18 cellular contexts compared by ENCODE assay signal in genomic region chr3:58575986-58576652, GRCh38. TPM values are rescaled to one million over a fixed set of nuclear protein-coding genes. Genes with fewer than 3 reads are reported as not detected.
A peak's percentile ranks its signal among the peaks of the same experiment; 100 is the strongest.
DNase-seq lines count a peak whose midpoint lies in the region; ATAC-seq, FAIRE-seq and TF ChIP-seq lines count a peak whose summit lies in the region.
"Had no signal": no experiment of that assay in that cellular context is flagged by ENCODE, and none has a peak within 500 bp of the region (broad histone marks: within the 10 kb centered on the region; RNA-seq: fewer than 3 reads in every experiment).

No MANE protein-coding gene starts in this region.

- TF ChIP-seq POLR2A in HepG2 (IDR thresholded peaks at IDR 0.05; ENCODE audit: insufficient read depth in 1 of 2, low read depth in 2 of 2, low read length in 2 of 2) (no peak), esophagus squamous epithelium (IDR thresholded peaks at IDR 0.05) (no peak), prostate gland (IDR thresholded peaks at IDR 0.05) (no peak)

- H4K20me1 ChIP-seq in HepG2 (ENCODE audit: insufficient read depth, low read length): no peaks in the 10 kb centered on the region

- H3K4me3 ChIP-seq in liver (ENCODE audit: low read depth in 1 of 3, low read length in 3 of 3) (no peak overlapping the region), HepG2 (replicated peaks in 1 of 3; ENCODE audit: insufficient read depth in 1 of 3, low read depth in 2 of 3, low read length in 3 of 3) (no peak overlapping the region), esophagus squamous epithelium (peak overlapping the region; percentile 24 to 62 (median 47)), prostate gland (peak overlapping the region; percentile 29)
- H3K4me3 ChIP-seq: GM12878, smooth muscle cell had no signal

- H2AFZ ChIP-seq in HepG2 (ENCODE audit: low read length): no peak overlapping the region

- H3K9me3 ChIP-seq in liver (ENCODE audit: control insufficient read depth in 4 of 4, low read length in 3 of 4): no peaks in the 10 kb centered on the region
- H3K9me3 ChIP-seq in HepG2 (ENCODE audit: low read length): no peaks in the 10 kb centered on the region
- no peaks in the 10 kb centered on the region for H3K9me3 ChIP-seq in esophagus squamous epithelium
- no peaks in the 10 kb centered on the region for H3K9me3 ChIP-seq in prostate gland

- H3K36me3 Mint-ChIP-seq in activated CD4-positive, alpha-beta T cell treated with anti-CD3 and anti-CD28 coated beads, Interleukin-2, amount 10 ng/mL, durations not matched to agents 24 days and 14 days (ENCODE audit: low read depth): no peaks in the 10 kb centered on the region
- H3K36me3 Mint-ChIP-seq: naive thymus-derived CD4-positive, alpha-beta T cell had no signal

- H3K4me1 Mint-ChIP-seq in activated CD4-positive, alpha-beta T cell treated with anti-CD3 and anti-CD28 coated beads, Interleukin-2, amount 10 ng/mL, durations not matched to agents 24 days and 14 days: no peaks in the 10 kb centered on the region
- H3K4me1 Mint-ChIP-seq: naive thymus-derived CD4-positive, alpha-beta T cell had no signal

- in situ Hi-C loops in HepG2 (cut with HindIII; ENCODE audit: extremely low pct_ligation_motif_present, low pct_unique_long_range_greater_than_20kb): no loop called here

- no peaks in the 10 kb centered on the region for H3K9me3 Mint-ChIP-seq in activated CD4-positive, alpha-beta T cell treated with anti-CD3 and anti-CD28 coated beads, Interleukin-2, amount 10 ng/mL, durations not matched to agents 24 days and 14 days
- H3K9me3 Mint-ChIP-seq: activated CD8-positive, alpha-beta T cell treated with anti-CD3 and anti-CD28 coated beads for 36 hours; naive thymus-derived CD4-positive, alpha-beta T cell; T-helper 2 cell treated with Interferon-gamma antibody and Interleukin-4, amounts not matched to agents 5 μg/mL and 100 μg/mL, for 36 hours had no signal

- no peak overlapping the region for H3K27ac Mint-ChIP-seq in activated CD4-positive, alpha-beta T cell treated with anti-CD3 and anti-CD28 coated beads, Interleukin-2, amount 10 ng/mL, durations not matched to agents 24 days and 14 days
- H3K27ac Mint-ChIP-seq: activated CD8-positive, alpha-beta T cell treated with anti-CD3 and anti-CD28 coated beads for 36 hours; naive thymus-derived CD4-positive, alpha-beta T cell; T-helper 2 cell treated with Interferon-gamma antibody and Interleukin-4, amounts not matched to agents 5 μg/mL and 100 μg/mL, for 36 hours had no signal

- H3K27me3 Mint-ChIP-seq in activated CD4-positive, alpha-beta T cell treated with anti-CD3 and anti-CD28 coated beads, Interleukin-2, amount 10 ng/mL, durations not matched to agents 24 days and 14 days: peaks cover 13% of the 10 kb centered on the region
- H3K27me3 Mint-ChIP-seq: activated CD8-positive, alpha-beta T cell treated with anti-CD3 and anti-CD28 coated beads for 36 hours had no signal

- ATAC-seq in HepG2: no peak
- ATAC-seq: activated CD8-positive, alpha-beta T cell treated with anti-CD3 and anti-CD28 coated beads for 36 hours; GM12878; naive thymus-derived CD4-positive, alpha-beta T cell had no signal

- no TSS peak for BruUV-seq in HepG2 (replicated peaks; lab: Mats Ljungman, UMichigan)

- H3K79me2 ChIP-seq in HepG2 (ENCODE audit: insufficient read depth, low read length): no peaks in the 10 kb centered on the region

- no peak overlapping the region for H3K4me3 Mint-ChIP-seq in activated CD4-positive, alpha-beta T cell treated with anti-CD3 and anti-CD28 coated beads, Interleukin-2, amount 10 ng/mL, durations not matched to agents 24 days and 14 days
- H3K4me3 Mint-ChIP-seq: activated CD8-positive, alpha-beta T cell treated with anti-CD3 and anti-CD28 coated beads for 36 hours; naive thymus-derived CD4-positive, alpha-beta T cell; T-helper 2 cell treated with Interferon-gamma antibody and Interleukin-4, amounts not matched to agents 5 μg/mL and 100 μg/mL, for 36 hours had no signal

- H3K27ac ChIP-seq in liver (ENCODE audit: low read depth in 1 of 2, low read length in 2 of 2) (peak overlapping the region in 1 of 2 donors; percentile 36), HepG2 (ENCODE audit: extremely low read length, insufficient read depth, low read length) (no peak overlapping the region), esophagus squamous epithelium (peak overlapping the region; percentile 73 to 92 (median 82)), prostate gland (peak overlapping the region; percentile 74 to 81)

- TF ChIP-seq RAD21 in liver (IDR thresholded peaks at IDR 0.05) (no peak), HepG2 (CRISPR knock-in tag; IDR thresholded peaks at IDR 0.05) (no peak)

- H3K4me1 ChIP-seq in liver (ENCODE audit: control insufficient read depth in 4 of 4, insufficient read depth in 4 of 4, low read length in 3 of 4) (peaks cover 0 to 7% (median under 1%) of the 10 kb centered on the region in 4 donors), HepG2 (ENCODE audit: insufficient read depth, low read length) (peaks cover 9% of the 10 kb centered on the region), esophagus squamous epithelium (peaks cover 9 to 70% (median 30%) of the 10 kb centered on the region in 3 donors), prostate gland (replicated peaks) (peaks cover 9% of the 10 kb centered on the region)

- TF ChIP-seq CTCF in liver (IDR thresholded peaks at IDR 0.05; ENCODE audit: low read depth, low read length, missing input control) (no peak), HepG2 (CRISPR knock-in tag; IDR thresholded peaks at IDR 0.05) (no peak), esophagus squamous epithelium (IDR thresholded peaks at IDR 0.05) (no peak), prostate gland (IDR thresholded peaks at IDR 0.05) (no peak)

- H3K4me2 ChIP-seq in HepG2 (ENCODE audit: low read depth, low read length): no peak overlapping the region
- H3K4me2 ChIP-seq: smooth muscle cell had no signal

- FAIRE-seq in HepG2 (lab: Jason Lieb, UNC): no peak
- FAIRE-seq: GM12878 had no signal

- H3K27me3 ChIP-seq in liver (ENCODE audit: control insufficient read depth in 4 of 4, insufficient read depth in 4 of 4, low read length in 3 of 4) (no peaks in the 10 kb centered on the region), HepG2 (ENCODE audit: control insufficient read depth in 1 of 2, insufficient read depth in 2 of 2, low read length in 2 of 2) (no peaks in the 10 kb centered on the region), esophagus squamous epithelium (peaks cover 0 to 5% (median 0%) of the 10 kb centered on the region in 4 donors), prostate gland (replicated peaks; ENCODE audit: insufficient read depth) (no peaks in the 10 kb centered on the region)

- no peak for TF ChIP-seq EP300 in HepG2 (IDR thresholded peaks at IDR 0.05; ENCODE audit: low read depth in 2 of 2, low read length in 2 of 2)
- no peak for TF ChIP-seq EP300 in HepG2 (CRISPR knock-in tag; IDR thresholded peaks at IDR 0.05; ENCODE audit: borderline replicate concordance)

- H3K36me3 ChIP-seq in liver (ENCODE audit: control insufficient read depth in 4 of 4, insufficient read depth in 3 of 4, low read depth in 1 of 4, low read length in 3 of 4): no peaks in the 10 kb centered on the region
- no peaks in the 10 kb centered on the region for H3K36me3 ChIP-seq in HepG2 (replicated peaks in 1 of 2; ENCODE audit: control insufficient read depth in 1 of 2, insufficient read depth in 2 of 2, low read length in 2 of 2)
- no peaks in the 10 kb centered on the region for H3K36me3 ChIP-seq in esophagus squamous epithelium
- no peaks in the 10 kb centered on the region for H3K36me3 ChIP-seq in prostate gland

- H3K9ac ChIP-seq in liver (ENCODE audit: low read depth in 1 of 2, low read length in 2 of 2) (no peak overlapping the region), HepG2 (ENCODE audit: insufficient read depth, low read depth, low read length) (no peak overlapping the region)

- intact Hi-C loops in HepG2 (cut with micrococcal nuclease; ENCODE audit: unreplicated experiment): no loop called here
- intact Hi-C loops in esophagus squamous epithelium (cut with DNase I): no loop called here
- intact Hi-C loops in prostate gland (cut with DNase I): loop anchor here (2.0 kb wide), 2 partner anchors 41 to 53 kb away; no protein-coding TSS in a partner anchor
- intact Hi-C loops in activated CD4-positive, alpha-beta T cell treated with anti-CD3 and anti-CD28 coated beads, Interleukin-2, amount 10 ng/mL, durations not matched to agents 24 days and 14 days (cut with micrococcal nuclease): no loop called here

- WGBS in liver: 54% methylated on average over 8 of the region's 8 CpGs
- 24% methylated on average over 7 of the region's 8 CpGs for WGBS in HepG2 (ENCODE audit: low lambda C conversion rate)
- 32% methylated on average over 3 to 8 of the region's 8 CpGs for WGBS in esophagus squamous epithelium, 2 donors
- WGBS in prostate gland: 36% methylated on average over 8 of the region's 8 CpGs

- CTCF ChIA-PET in HepG2 (lab: Yijun Ruan, JAX; ENCODE audit: low intra/inter-chr PET ratio, low total read pairs): no interaction called here

- DNase-seq in HepG2 (ENCODE audit: low spot score) (no peak), esophagus squamous epithelium (lab: John Stamatoyannopoulos, UW) (no peak), prostate gland (ENCODE audit: low spot score) (no peak), Kasumi-1 (lab: John Stamatoyannopoulos, UW) (no peak), SHP77 treated with DMSO at 0.1 percent for 48 hours (lab: John Stamatoyannopoulos, UW) (no peak)
- no peak for DNase-seq in activated CD4-positive, alpha-beta T cell treated with anti-CD3 and anti-CD28 coated beads, Interleukin-2, amount 10 ng/mL, durations not matched to agents 24 days and 14 days
- DNase-seq in effector CD4-positive, alpha-beta T cell: no peak
- DNase-seq: activated CD8-positive, alpha-beta T cell treated with anti-CD3 and anti-CD28 coated beads for 36 hours; activated effector memory CD4-positive, alpha-beta T cell treated with anti-CD3 and anti-CD28 coated beads, Interleukin-2, amount 50 U/mL, for 16 hours; central memory CD4-positive, alpha-beta T cell; naive thymus-derived CD4-positive, alpha-beta T cell; NCI-H1105; NCI-H510A treated with DMSO at 0.1 percent for 48 hours; RPMI8226 had no signal

- POLR2A ChIA-PET in HepG2 (lab: Yijun Ruan, JAX): no interaction called here

RNA-seq across cellular contexts. Expression of gene FAM107A, which starts 1.1 kb away (rescaled TPM):
- total RNA-seq in liver (1 to 10 TPM in 1 of 2 donors, under 1 TPM in 1; 0.05 to 1.3 TPM), HepG2 (2016; rRNA removed; fragmentation: Illumina TruSeq; extraction: Trizol) (not detected in 2 replicates), esophagus squamous epithelium (10 to 100 TPM in 2 of 4 donors, 1 to 10 TPM in 2; 3.9 to 78.6 (median 10.8) TPM), prostate gland (10 to 100 TPM; 54.5 to 80.2 TPM)
- polyA plus RNA-seq in liver (1 to 10 TPM; 1.5 to 4.7 TPM), HepG2 (2011; rRNA removed) (not detected in 2 replicates)
- total RNA-seq in HepG2 (2016; cell fraction: cytosol; rRNA removed; fragmentation: Illumina TruSeq; extraction: Trizol; ENCODE audit: low read depth): not detected in 2 replicates
- not detected in 2 replicates for total RNA-seq in HepG2 (2016; cell fraction: insoluble cytoplasmic fraction; rRNA removed; fragmentation: Illumina TruSeq; extraction: Trizol)
- not detected in 2 replicates for total RNA-seq in HepG2 (2016; cell fraction: membrane; rRNA removed; fragmentation: Illumina TruSeq; extraction: Trizol)
- not detected in 2 replicates for total RNA-seq in HepG2 (2016; cell fraction: nucleus; rRNA removed; fragmentation: Illumina TruSeq; extraction: Trizol)
- not detected in 2 replicates for polyA plus RNA-seq in HepG2 (2011; cell fraction: cytosol; rRNA removed)
- not detected in 2 replicates for polyA plus RNA-seq in HepG2 (2011; cell fraction: nucleus; rRNA removed)
- 0.13 and 0.62 TPM in 2 replicates for polyA plus RNA-seq in HepG2 (2012)
- not detected in 2 replicates for polyA plus RNA-seq in HepG2 (2016; cell fraction: cytosol; fragmentation: Illumina TruSeq; extraction: Trizol; ENCODE audit: low read depth)
- polyA plus RNA-seq in HepG2 (2016; cell fraction: insoluble cytoplasmic fraction; fragmentation: Illumina TruSeq; extraction: Trizol; ENCODE audit: low read depth): not detected in 2 replicates
- polyA plus RNA-seq in HepG2 (2016; cell fraction: membrane; fragmentation: Illumina TruSeq; extraction: Trizol; ENCODE audit: low read depth): not detected in 2 replicates
- not detected in 2 replicates for polyA plus RNA-seq in HepG2 (2016; cell fraction: nucleus; fragmentation: Illumina TruSeq; extraction: Trizol; ENCODE audit: insufficient read depth, low read depth)
- not detected in 2 replicates for polyA minus RNA-seq in HepG2 (2011; rRNA and poly(A)+ RNA removed; ENCODE audit: low replicate concordance)
- not detected in 2 replicates for polyA minus RNA-seq in HepG2 (2011; cell fraction: cytosol; rRNA and poly(A)+ RNA removed)
- not detected in 2 replicates for polyA minus RNA-seq in HepG2 (2011; cell fraction: nucleus; rRNA and poly(A)+ RNA removed)
- total RNA-seq in activated CD4-positive, alpha-beta T cell treated with anti-CD3 and anti-CD28 coated beads, Interleukin-2, amount 10 ng/mL, durations not matched to agents 24 days and 14 days: not detected in 2 replicates
- total RNA-seq: activated CD8-positive, alpha-beta T cell treated with anti-CD3 and anti-CD28 coated beads for 36 hours; GM12878; naive thymus-derived CD4-positive, alpha-beta T cell; smooth muscle cell had no signal
- polyA plus RNA-seq: GM12878; naive thymus-derived CD4-positive, alpha-beta T cell; smooth muscle cell had no signal

RNA-seq across cellular contexts. Expression of gene ACOX2, which starts 39.1 kb away (rescaled TPM):
- 100 to 1,000 TPM in 1 of 2 donors, 10 to 100 TPM in 1; 74.3 to 179 TPM for total RNA-seq in liver
- polyA plus RNA-seq in liver: 100 to 1,000 TPM; 104 to 214 TPM
- total RNA-seq in HepG2 (2016; rRNA removed; fragmentation: Illumina TruSeq; extraction: Trizol): 41.1 and 42.6 TPM in 2 replicates
- 13.1 and 13.7 TPM in 2 replicates for total RNA-seq in HepG2 (2016; cell fraction: cytosol; rRNA removed; fragmentation: Illumina TruSeq; extraction: Trizol; ENCODE audit: low read depth)
- total RNA-seq in HepG2 (2016; cell fraction: insoluble cytoplasmic fraction; rRNA removed; fragmentation: Illumina TruSeq; extraction: Trizol): 39.0 and 39.8 TPM in 2 replicates
- 18.6 and 20.4 TPM in 2 replicates for total RNA-seq in HepG2 (2016; cell fraction: membrane; rRNA removed; fragmentation: Illumina TruSeq; extraction: Trizol)
- 48.2 and 48.3 TPM in 2 replicates for total RNA-seq in HepG2 (2016; cell fraction: nucleus; rRNA removed; fragmentation: Illumina TruSeq; extraction: Trizol)
- 98.5 and 105 TPM in 2 replicates for polyA plus RNA-seq in HepG2 (2011; rRNA removed)
- polyA plus RNA-seq in HepG2 (2011; cell fraction: cytosol; rRNA removed): 49.0 and 60.3 TPM in 2 replicates
- polyA plus RNA-seq in HepG2 (2011; cell fraction: nucleus; rRNA removed): 306 and 373 TPM in 2 replicates
- 29.8 and 60.1 TPM in 2 replicates for polyA plus RNA-seq in HepG2 (2012)
- polyA plus RNA-seq in HepG2 (2016; cell fraction: cytosol; fragmentation: Illumina TruSeq; extraction: Trizol; ENCODE audit: low read depth): 12.5 and 13.1 TPM in 2 replicates
- polyA plus RNA-seq in HepG2 (2016; cell fraction: insoluble cytoplasmic fraction; fragmentation: Illumina TruSeq; extraction: Trizol; ENCODE audit: low read depth): 50.0 and 58.0 TPM in 2 replicates
- polyA plus RNA-seq in HepG2 (2016; cell fraction: membrane; fragmentation: Illumina TruSeq; extraction: Trizol; ENCODE audit: low read depth): 16.6 and 17.1 TPM in 2 replicates
- 86.5 and 86.8 TPM in 2 replicates for polyA plus RNA-seq in HepG2 (2016; cell fraction: nucleus; fragmentation: Illumina TruSeq; extraction: Trizol; ENCODE audit: insufficient read depth, low read depth)
- 95.4 TPM in 1 of 2 replicates, not detected in the other for polyA minus RNA-seq in HepG2 (2011; rRNA and poly(A)+ RNA removed; ENCODE audit: low replicate concordance)
- polyA minus RNA-seq in HepG2 (2011; cell fraction: cytosol; rRNA and poly(A)+ RNA removed): 23.3 and 26.9 TPM in 2 replicates
- 86.3 and 110 TPM in 2 replicates for polyA minus RNA-seq in HepG2 (2011; cell fraction: nucleus; rRNA and poly(A)+ RNA removed)
- 10 to 100 TPM in 2 of 4 donors, 1 to 10 TPM in 2; 5.3 to 14.1 (median 10.0) TPM for total RNA-seq in esophagus squamous epithelium
- total RNA-seq in prostate gland: 10 to 100 TPM; 19.7 to 42.5 TPM
- not detected in 2 replicates for total RNA-seq in activated CD4-positive, alpha-beta T cell treated with anti-CD3 and anti-CD28 coated beads, Interleukin-2, amount 10 ng/mL, durations not matched to agents 24 days and 14 days
- total RNA-seq: activated CD8-positive, alpha-beta T cell treated with anti-CD3 and anti-CD28 coated beads for 36 hours; GM12878; naive thymus-derived CD4-positive, alpha-beta T cell had no signal
- polyA plus RNA-seq: naive thymus-derived CD4-positive, alpha-beta T cell had no signal

Comparison
In these comparisons a context has a peak if more than half of its experiments do, and no peak if none do; other contexts are left out.
1. H3K4me3 ChIP-seq: peak in esophagus squamous epithelium (4 of 4) and prostate gland (2 of 2); none in liver (0 of 3) and HepG2 (0 of 3).